8 cellular contexts compared by ENCODE assay signal in the genomic region with DNA sequence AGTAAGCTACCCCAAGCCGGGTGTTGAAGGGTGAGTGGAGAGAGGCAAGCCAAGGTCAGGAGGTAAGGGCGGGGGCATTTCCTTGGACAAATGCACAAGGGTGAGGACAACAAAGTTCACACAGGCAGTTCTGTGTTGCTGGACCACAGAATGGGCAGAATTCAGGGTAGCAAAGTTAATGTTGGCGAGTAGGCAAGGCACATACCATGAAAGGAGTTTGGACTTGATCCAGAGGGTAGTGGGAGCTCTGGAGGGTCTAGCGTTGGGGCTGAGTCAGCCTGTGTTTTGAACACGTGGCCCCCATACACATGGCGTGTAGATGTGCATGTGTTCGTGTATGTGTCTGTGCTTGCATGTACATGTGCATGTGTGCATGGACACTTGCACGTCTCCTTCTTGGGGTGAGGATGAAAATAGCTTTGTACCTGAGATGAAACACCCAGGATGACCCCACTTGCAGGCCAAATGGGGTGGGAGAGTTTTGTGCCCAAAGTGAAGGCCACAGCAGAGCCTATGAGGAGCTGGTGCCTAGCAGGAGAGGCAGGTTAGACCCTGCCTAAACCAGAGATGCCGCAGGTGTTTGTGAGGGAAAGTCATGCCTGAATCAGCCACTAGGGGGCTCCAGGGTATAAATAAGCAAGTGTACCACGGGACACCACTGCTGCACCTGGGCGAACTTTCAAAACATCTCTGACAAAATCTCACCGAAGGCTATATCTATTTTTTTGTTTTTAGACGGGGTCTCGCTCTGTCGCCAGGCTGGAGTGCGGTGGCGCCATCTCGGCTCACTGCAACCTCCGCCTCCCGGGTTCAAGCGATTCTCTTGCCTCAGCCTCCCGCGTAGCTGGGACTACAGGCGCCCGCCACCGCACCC. TPM values are rescaled to one million over a fixed set of nuclear protein-coding genes. Genes with fewer than 3 reads are reported as not detected.
DNase-seq lines count a peak whose midpoint lies in the region; ATAC-seq and TF ChIP-seq lines count a peak whose summit lies in the region.

No MANE protein-coding gene starts in this region.

- intact Hi-C loops in left lung (cut with DNase I), result loop anchor here in 1 of 2 donors (10.0 kb wide), 1 partner anchor 188 kb away; a partner anchor contains a TSS

- DNase-seq in DMS53 (lab: John Stamatoyannopoulos, UW) (peak; percentile 90), NCI-H2171 (lab: John Stamatoyannopoulos, UW) (peak; percentile 54), left lung (peak in 1 of 2 donors; percentile 78)
- peak; percentile 70 for DNase-seq in activated CD4-positive, alpha-beta T cell treated with anti-CD3 and anti-CD28 coated beads for 1 hour
- peak; percentile 75 for DNase-seq in central memory CD4-positive, alpha-beta T cell
- DNase-seq in stimulated activated CD4-positive, alpha-beta T cell treated with anti-CD3 and anti-CD28 coated beads, TNF-alpha, amount 100 ng/mL, for 4 hours (ENCODE audit: low read depth in 3 of 3), result peak; percentile 62 to 80 (median 66)

- no peaks in the 10 kb centered on the region for H3K9me3 ChIP-seq in left lung

- no peak overlapping the region for H3K27ac ChIP-seq in left lung

- no peak overlapping the region for H3K4me3 ChIP-seq in left lung

- TF ChIP-seq CTCF in left lung (IDR thresholded peaks at IDR 0.05), result peak; percentile 92 to 94

- ATAC-seq in HG02588 (IDR thresholded peaks at IDR 0.05; ENCODE audit: unreplicated experiment), result peak; percentile 57
- peak; percentile 84 for ATAC-seq in left lung
- ATAC-seq in HG02763 (IDR thresholded peaks at IDR 0.05; ENCODE audit: unreplicated experiment), result no peak

- H3K36me3 ChIP-seq in left lung, result peaks cover 0 to 12% of the 10 kb centered on the region in 2 donors

- H3K27me3 ChIP-seq in left lung, result no peaks in the 10 kb centered on the region

- H3K4me1 ChIP-seq in left lung, result peaks cover 0 to 13% of the 10 kb centered on the region in 2 donors

RNA-seq across cellular contexts. Expression of a gene that starts 21.8 kb away (rescaled TPM):
- total RNA-seq in left lung, result 10 to 100 TPM; 56.5 to 68.6 TPM
